In the genomic region with DNA sequence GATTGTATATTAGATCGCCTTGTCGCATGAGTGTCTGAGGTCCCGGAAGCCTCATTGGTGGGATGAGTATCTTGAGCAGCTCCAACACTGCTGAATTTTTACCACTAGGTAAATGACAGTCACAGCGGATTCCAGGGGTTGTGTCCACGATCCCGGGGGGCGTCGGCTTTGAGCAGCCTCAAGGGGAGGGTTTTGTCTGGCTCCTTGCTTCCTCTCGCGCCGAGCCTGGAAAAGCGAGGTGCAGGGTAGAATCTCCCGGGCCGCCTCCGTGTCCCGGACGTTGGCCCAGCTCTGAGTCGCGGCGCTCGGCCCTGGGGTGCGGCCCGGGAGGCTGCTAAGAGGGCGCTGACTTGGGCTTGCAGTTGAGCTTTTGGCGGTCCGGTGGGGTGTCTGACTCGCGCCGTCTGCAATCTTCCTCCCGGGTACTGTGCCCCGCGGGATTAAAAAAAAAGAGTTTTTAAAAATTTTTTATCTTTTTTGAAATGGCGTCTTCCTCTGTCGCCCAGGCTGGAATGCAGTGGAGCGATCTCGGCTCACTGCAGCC, we compare ENCODE assay signal across 19 cellular contexts. TPM values are rescaled to one million over a fixed set of nuclear protein-coding genes. Genes with fewer than 3 reads are reported as not detected.
DNase-seq lines count a peak whose midpoint lies in the region.
"Had no signal": no experiment of that assay in that cellular context is flagged by ENCODE, and none has a peak within 500 bp of the region (broad histone marks: within the 10 kb centered on the region; RNA-seq: fewer than 3 reads in every experiment).

No MANE protein-coding gene starts in this region.

- no peaks in the 10 kb centered on the region for H3K9me3 ChIP-seq in ES-I3 (ENCODE audit: control insufficient read depth, insufficient read depth, low read length)
- H3K9me3 ChIP-seq in iPS-15b (ENCODE audit: control insufficient read depth, insufficient read depth, low read length) = no peaks in the 10 kb centered on the region
- no peaks in the 10 kb centered on the region for H3K9me3 ChIP-seq in CD8-positive, alpha-beta memory T cell (ENCODE audit: low read length)
- H3K9me3 ChIP-seq: HAP-1, MG63 had no signal

- H3K27ac Mint-ChIP-seq in CD8-positive, alpha-beta memory T cell = no peak overlapping the region
- H3K27ac Mint-ChIP-seq: CD4-positive, CD25-positive, alpha-beta regulatory T cell had no signal

- peaks cover 19% of the 10 kb centered on the region for H3K27me3 ChIP-seq in H7 (ENCODE audit: control insufficient read depth, insufficient read depth, low read length)
- peaks cover 21% of the 10 kb centered on the region for H3K27me3 ChIP-seq in iPS-15b (ENCODE audit: control insufficient read depth, insufficient read depth, low read length)
- peaks cover 73% of the 10 kb centered on the region for H3K27me3 ChIP-seq in CD8-positive, alpha-beta memory T cell (ENCODE audit: insufficient read depth, low read length, poor library complexity, severe bottlenecking)
- H3K27me3 ChIP-seq: SJSA1 had no signal

- POLR2A ChIA-PET in CD8-positive, alpha-beta memory T cell (lab: Charles Lee) = no interaction called here

- CTCF ChIA-PET in CD8-positive, alpha-beta memory T cell (lab: Charles Lee) = no interaction called here

- no peak overlapping the region for H3K4me3 Mint-ChIP-seq in CD8-positive, alpha-beta memory T cell

- H3K36me3 Mint-ChIP-seq in CD8-positive, alpha-beta memory T cell = peaks cover 0 to 6% (median 3%) of the 10 kb centered on the region in 3 donors

- H3K36me3 ChIP-seq in ES-I3 (ENCODE audit: insufficient read depth, low read length) (no peaks in the 10 kb centered on the region), H7 (replicated peaks; ENCODE audit: control insufficient read depth, insufficient read depth, low read length) (no peaks in the 10 kb centered on the region), iPS-15b (ENCODE audit: control insufficient read depth, insufficient read depth, low read length) (no peaks in the 10 kb centered on the region)
- H3K36me3 ChIP-seq in CD8-positive, alpha-beta memory T cell (ENCODE audit: insufficient read depth, low read length) = no peaks in the 10 kb centered on the region
- H3K36me3 ChIP-seq: HAP-1, MG63, SJSA1 had no signal

- H3K4me3 ChIP-seq in H7 (ENCODE audit: insufficient read depth, low read depth, low read length) (no peak overlapping the region), iPS-15b (ENCODE audit: low read depth, low read length) (peak overlapping the region; percentile 39)
- no peak overlapping the region for H3K4me3 ChIP-seq in CD8-positive, alpha-beta memory T cell (ENCODE audit: low read length)
- H3K4me3 ChIP-seq: MG63, SJSA1 had no signal

- H3K4me1 Mint-ChIP-seq in CD8-positive, alpha-beta memory T cell = peaks cover 36 to 37% (median 36%) of the 10 kb centered on the region in 3 donors

- no peak overlapping the region for H3K27ac ChIP-seq in CD8-positive, alpha-beta memory T cell (ENCODE audit: low read depth, low read length)
- H3K27ac ChIP-seq: SJSA1 had no signal

- DNase-seq in H7 = peak; percentile 67
- peak; percentile 11 for DNase-seq in RPMI7951 (ENCODE audit: low read depth)
- DNase-seq in superior temporal gyrus (ENCODE audit: extremely low spot score) = no peak
- no peak for DNase-seq in CD8-positive, alpha-beta memory T cell
- DNase-seq in NCI-H146 (lab: John Stamatoyannopoulos, UW) = no peak
- DNase-seq: CD4-positive, CD25-positive, alpha-beta regulatory T cell; COR-L47; DMS79; NCI-H1417; NCI-H187; NCI-H526 had no signal

- H3K9ac ChIP-seq in ES-I3 (ENCODE audit: low read depth, low read length) = peak overlapping the region; percentile 66
- no peak overlapping the region for H3K9ac ChIP-seq in iPS-15b (ENCODE audit: low read depth, low read length)

- peaks cover 0 to 8% (median 0%) of the 10 kb centered on the region in 5 donors for H3K9me3 Mint-ChIP-seq in CD8-positive, alpha-beta memory T cell

- no peaks in the 10 kb centered on the region for H3K4me1 ChIP-seq in ES-I3 (ENCODE audit: insufficient read depth, low read length)
- H3K4me1 ChIP-seq in iPS-15b (ENCODE audit: control insufficient read depth, insufficient read depth, low read length) = peaks cover 8% of the 10 kb centered on the region
- peaks cover 43% of the 10 kb centered on the region for H3K4me1 ChIP-seq in CD8-positive, alpha-beta memory T cell (ENCODE audit: insufficient read depth, low read length)

- peaks cover 67 to 73% of the 10 kb centered on the region in 2 donors for H3K27me3 Mint-ChIP-seq in CD8-positive, alpha-beta memory T cell

RNA-seq across cellular contexts. Expression of a gene that starts 4.5 kb away (rescaled TPM):
- total RNA-seq in H7 (2014; rRNA removed; shearing (Covaris generic)) = not detected in 2 replicates
- total RNA-seq in RPMI7951 (2014; rRNA removed; shearing (Covaris generic)) = 0.36 TPM in 1 of 2 replicates, not detected in the other
- not detected for total RNA-seq in CD8-positive, alpha-beta memory T cell
- not detected for polyA plus RNA-seq in CD8-positive, alpha-beta memory T cell
- total RNA-seq: CD4-positive, CD25-positive, alpha-beta regulatory T cell; GM12878; LHCN-M2; Right ventricle myocardium inferior; SJSA1 had no signal

RNA-seq across cellular contexts. Expression of a gene that starts 42.4 kb away (rescaled TPM):
- total RNA-seq in H7 (2014; rRNA removed; shearing (Covaris generic)) = 9.1 and 13.1 TPM in 2 replicates
- 9.8 and 14.9 TPM in 2 replicates for total RNA-seq in RPMI7951 (2014; rRNA removed; shearing (Covaris generic))
- total RNA-seq in CD8-positive, alpha-beta memory T cell = 10 to 100 TPM; 13.0 to 14.6 TPM
- 11.2 TPM for polyA plus RNA-seq in CD8-positive, alpha-beta memory T cell

RNA-seq across cellular contexts. Expression of a gene that starts 57.7 kb away (rescaled TPM):
- total RNA-seq in H7 (2014; rRNA removed; shearing (Covaris generic)) = 5.5 and 6.3 TPM in 2 replicates
- total RNA-seq in RPMI7951 (2014; rRNA removed; shearing (Covaris generic)) = 1.6 and 2.0 TPM in 2 replicates
- 10 to 100 TPM; 10.4 to 10.5 TPM for total RNA-seq in CD8-positive, alpha-beta memory T cell
- polyA plus RNA-seq in CD8-positive, alpha-beta memory T cell = 3.8 TPM

Comparison
In these comparisons a context has a peak if more than half of its experiments do, and no peak if none do; other contexts are left out.
1. DNase-seq: peak in H7 (single experiment) and RPMI7951 (single experiment); none in superior temporal gyrus (single experiment), CD8-positive, alpha-beta memory T cell (0 of 5) and NCI-H146 (single experiment).